In genomic region chr5:131357739-131358561, GRCh38 we compare ENCODE assay signal across 10 cellular contexts.
A peak's percentile ranks its signal among the peaks of the same experiment; 100 is the strongest.
DNase-seq lines count a peak whose midpoint lies in the region; ATAC-seq and TF ChIP-seq lines count a peak whose summit lies in the region.
"Had no signal": no experiment of that assay in that cellular context is flagged by ENCODE, and none has a peak within 500 bp of the region (broad histone marks: within the 10 kb centered on the region; RNA-seq: fewer than 3 reads in every experiment).

No MANE protein-coding gene starts in this region.

- H3K9me3 ChIP-seq in mucosa of descending colon (no peaks in the 10 kb centered on the region), sigmoid colon (no peaks in the 10 kb centered on the region), upper lobe of right lung (no peaks in the 10 kb centered on the region)

- TF ChIP-seq POLR2A in sigmoid colon (IDR thresholded peaks at IDR 0.05), result no peak

- peak in 9 of 34 experiments; percentile 16 to 45 (median 33) for DNase-seq in T-cell
- DNase-seq in mucosa of descending colon, result no peak
- DNase-seq in sigmoid colon, result no peak
- no peak for DNase-seq in NCI-H748 (lab: John Stamatoyannopoulos, UW; ENCODE audit: unreplicated experiment)
- no peak for DNase-seq in upper lobe of right lung
- no peak for DNase-seq in RWPE1 (ENCODE audit: low spot score)
- DNase-seq: GF-D8, NCI-H1048 had no signal

- H3K27me3 Mint-ChIP-seq in T-cell, result no peaks in the 10 kb centered on the region

- no peak for TF ChIP-seq CTCF in mucosa of descending colon (IDR thresholded peaks at IDR 0.05)
- TF ChIP-seq CTCF in sigmoid colon (IDR thresholded peaks at IDR 0.05), result no peak
- TF ChIP-seq CTCF in upper lobe of right lung (IDR thresholded peaks at IDR 0.05), result no peak
- no peak for TF ChIP-seq CTCF in RWPE1 (conservative IDR thresholded peaks at IDR 0.05; ENCODE audit: low read depth)

- POLR2A ChIA-PET in T-cell (lab: Charles Lee) (interaction anchor here in 1 of 2 donors (1.0 kb wide), 1 partner anchor 9 kb away, joined by 3 read pairs; no protein-coding TSS in a partner anchor), RWPE1 (lab: Yijun Ruan, JAX; ENCODE audit: low non-redundant PET) (no interaction called here)

- ATAC-seq in GM18502 (IDR thresholded peaks at IDR 0.05; ENCODE audit: poor library complexity, unreplicated experiment), result peak; percentile 63
- peak; percentile 46 for ATAC-seq in HG02798 (IDR thresholded peaks at IDR 0.05; ENCODE audit: poor library complexity, unreplicated experiment)
- ATAC-seq in T-cell (replicated peaks in 1 of 4), result peak; percentile 68 to 76 (median 71)
- ATAC-seq in mucosa of descending colon, result peak; percentile 34
- ATAC-seq in upper lobe of right lung, result no peak

- no peak overlapping the region for H3K27ac ChIP-seq in sigmoid colon
- no peak overlapping the region for H3K27ac ChIP-seq in upper lobe of right lung
- H3K27ac ChIP-seq in RWPE1, result no peak overlapping the region

- H3K27ac Mint-ChIP-seq in T-cell, result peak overlapping the region; percentile 81 to 90

- H3K27me3 ChIP-seq in sigmoid colon (no peaks in the 10 kb centered on the region), upper lobe of right lung (no peaks in the 10 kb centered on the region)

- intact Hi-C loops in mucosa of descending colon (cut with DNase I, micrococcal nuclease) (no loop called here), sigmoid colon (cut with DNase I) (no loop called here), upper lobe of right lung (cut with DNase I) (no loop called here)

- H3K36me3 Mint-ChIP-seq in T-cell, result peaks cover 38% of the 10 kb centered on the region

- H3K4me3 Mint-ChIP-seq in T-cell, result peak overlapping the region; percentile 3 to 57 (median 27)

- H3K4me1 Mint-ChIP-seq in T-cell, result peaks cover 75 to 81% (median 77%) of the 10 kb centered on the region in 3 donors

- 53 to 64% methylated on average over 5 of the region's 5 CpGs for WGBS in sigmoid colon, 2 donors

- H3K9me3 Mint-ChIP-seq in T-cell, result no peaks in the 10 kb centered on the region

- TF ChIP-seq EP300 in sigmoid colon (IDR thresholded peaks at IDR 0.05), result no peak

- H3K4me3 ChIP-seq in mucosa of descending colon, result no peak overlapping the region
- no peak overlapping the region for H3K4me3 ChIP-seq in sigmoid colon
- H3K4me3 ChIP-seq in upper lobe of right lung, result no peak overlapping the region

- H3K4me1 ChIP-seq in mucosa of descending colon (ENCODE audit: low read depth) (no peaks in the 10 kb centered on the region), sigmoid colon (peaks cover 0 to 19% (median 10%) of the 10 kb centered on the region in 4 donors), upper lobe of right lung (peaks cover 10% of the 10 kb centered on the region)

- H3K36me3 ChIP-seq in mucosa of descending colon (ENCODE audit: low read depth) (no peaks in the 10 kb centered on the region), sigmoid colon (peaks cover 0 to 11% (median 0%) of the 10 kb centered on the region in 4 donors), upper lobe of right lung (peaks cover 17% of the 10 kb centered on the region)

- CTCF ChIA-PET in T-cell (lab: Charles Lee) (interaction anchor here (0.9 to 2.9 kb wide), 8 partner anchors 17 to 187 kb away, joined by 3 to 21 read pairs (median 3); no protein-coding TSS in a partner anchor), RWPE1 (lab: Yijun Ruan, JAX) (interaction anchor here (0.6 kb wide), 1 partner anchor 45 kb away, joined by 4 read pairs; no protein-coding TSS in a partner anchor)
